ENCODE assay signal across 8 cellular contexts in the genomic region with DNA sequence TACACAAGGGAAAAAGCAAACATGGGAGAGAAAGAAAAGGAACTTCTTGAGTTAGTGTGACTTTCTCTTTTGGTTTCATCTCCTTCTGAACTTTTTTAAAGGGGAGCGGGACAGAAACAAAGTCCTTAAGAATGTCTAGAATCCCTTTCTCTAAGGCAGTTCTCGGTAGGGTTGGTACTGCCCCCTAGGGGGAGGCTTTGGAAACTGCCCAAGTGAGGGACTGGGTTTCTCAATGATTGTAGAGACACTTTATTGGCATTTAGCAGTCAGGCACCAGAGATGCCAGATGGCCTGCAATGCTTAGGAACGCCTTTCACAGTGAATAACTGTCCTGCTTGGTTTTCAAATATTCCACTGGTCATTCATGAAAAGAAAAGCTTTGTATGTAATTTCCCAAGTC.
DNase-seq lines count a peak whose midpoint lies in the region; ATAC-seq and TF ChIP-seq lines count a peak whose summit lies in the region.

No MANE protein-coding gene starts in this region.

- no peak for TF ChIP-seq POLR2A in uterus (IDR thresholded peaks at IDR 0.05)

- no peak overlapping the region for H3K4me3 ChIP-seq in OCI-LY3 (ENCODE audit: low read length)
- no peak overlapping the region for H3K4me3 ChIP-seq in uterus

- TF ChIP-seq CTCF in OCI-LY3 (IDR thresholded peaks at IDR 0.05; ENCODE audit: low read depth, low read length), result peak; percentile 57
- TF ChIP-seq CTCF in glutamatergic neuron (IDR thresholded peaks at IDR 0.05; ENCODE audit: partially characterized antibody, unreplicated experiment), result peak; percentile 90
- peak; percentile 78 for TF ChIP-seq CTCF in type B pancreatic cell (conservative IDR thresholded peaks at IDR 0.05)
- no peak for TF ChIP-seq CTCF in uterus (IDR thresholded peaks at IDR 0.05)

- no peaks in the 10 kb centered on the region for H4K20me1 ChIP-seq in OCI-LY3 (ENCODE audit: insufficient read depth, low read length)

- H3K9me3 ChIP-seq in OCI-LY3 (ENCODE audit: insufficient read depth, low read length) (no peaks in the 10 kb centered on the region), uterus (no peaks in the 10 kb centered on the region)

- H3K27me3 Mint-ChIP-seq in activated T-cell treated with anti-CD3 and anti-CD28 coated beads, Interleukin-2, amount 50 U/mL, for 72 hours (ENCODE audit: low read depth), result no peaks in the 10 kb centered on the region
- H3K27me3 Mint-ChIP-seq in activated T-cell treated with anti-CD3 and anti-CD28 coated beads, Interleukin-2, amount 50 U/mL, for 4 hours (ENCODE audit: low read depth), result no peaks in the 10 kb centered on the region
- no peaks in the 10 kb centered on the region for H3K27me3 Mint-ChIP-seq in glutamatergic neuron (ENCODE audit: unreplicated experiment)
- H3K27me3 Mint-ChIP-seq in type B pancreatic cell, result peaks cover 8% of the 10 kb centered on the region

- H3K4me1 ChIP-seq in OCI-LY3 (ENCODE audit: low read length), result no peaks in the 10 kb centered on the region
- H3K4me1 ChIP-seq in uterus, result no peaks in the 10 kb centered on the region

- ATAC-seq in activated T-cell treated with anti-CD3 and anti-CD28 coated beads, Interleukin-2, amount 50 U/mL, for 72 hours (replicated peaks in 1 of 2), result no peak
- no peak for ATAC-seq in activated T-cell treated with anti-CD3 and anti-CD28 coated beads, Interleukin-2, amount 50 U/mL, for 4 hours
- peak; percentile 48 for ATAC-seq in HG02763 (IDR thresholded peaks at IDR 0.05; ENCODE audit: unreplicated experiment)

- H3K9me3 Mint-ChIP-seq in activated T-cell treated with anti-CD3 and anti-CD28 coated beads, Interleukin-2, amount 50 U/mL, for 72 hours, result peaks cover 0 to under 1% of the 10 kb centered on the region in 2 donors
- no peaks in the 10 kb centered on the region for H3K9me3 Mint-ChIP-seq in activated T-cell treated with anti-CD3 and anti-CD28 coated beads, Interleukin-2, amount 50 U/mL, for 4 hours
- H3K9me3 Mint-ChIP-seq in glutamatergic neuron (ENCODE audit: unreplicated experiment) (no peaks in the 10 kb centered on the region), type B pancreatic cell (no peaks in the 10 kb centered on the region)

- H3K27me3 ChIP-seq in OCI-LY3 (ENCODE audit: low read depth, low read length), result no peaks in the 10 kb centered on the region; the same call in 1 of the 2 replicates
- H3K27me3 ChIP-seq in uterus, result no peaks in the 10 kb centered on the region

- no peaks in the 10 kb centered on the region for H3K4me1 Mint-ChIP-seq in activated T-cell treated with anti-CD3 and anti-CD28 coated beads, Interleukin-2, amount 50 U/mL, for 72 hours (ENCODE audit: low read depth)
- no peaks in the 10 kb centered on the region for H3K4me1 Mint-ChIP-seq in activated T-cell treated with anti-CD3 and anti-CD28 coated beads, Interleukin-2, amount 50 U/mL, for 4 hours (ENCODE audit: low read depth)
- H3K4me1 Mint-ChIP-seq in glutamatergic neuron (ENCODE audit: low read depth, unreplicated experiment), result peaks cover 7% of the 10 kb centered on the region
- no peaks in the 10 kb centered on the region for H3K4me1 Mint-ChIP-seq in type B pancreatic cell (ENCODE audit: unreplicated experiment)

- H3K9ac ChIP-seq in OCI-LY3 (ENCODE audit: low read length), result no peak overlapping the region

- no peaks in the 10 kb centered on the region for H3K36me3 Mint-ChIP-seq in activated T-cell treated with anti-CD3 and anti-CD28 coated beads, Interleukin-2, amount 50 U/mL, for 72 hours (ENCODE audit: insufficient read depth in 2 of 2)
- H3K36me3 Mint-ChIP-seq in activated T-cell treated with anti-CD3 and anti-CD28 coated beads, Interleukin-2, amount 50 U/mL, for 4 hours (ENCODE audit: insufficient read depth), result no peaks in the 10 kb centered on the region
- H3K36me3 Mint-ChIP-seq in glutamatergic neuron (ENCODE audit: unreplicated experiment) (no peaks in the 10 kb centered on the region), type B pancreatic cell (no peaks in the 10 kb centered on the region)

- H3K4me3 Mint-ChIP-seq in activated T-cell treated with anti-CD3 and anti-CD28 coated beads, Interleukin-2, amount 50 U/mL, for 72 hours, result no peak overlapping the region
- H3K4me3 Mint-ChIP-seq in activated T-cell treated with anti-CD3 and anti-CD28 coated beads, Interleukin-2, amount 50 U/mL, for 4 hours, result no peak overlapping the region
- H3K4me3 Mint-ChIP-seq in glutamatergic neuron (ENCODE audit: unreplicated experiment), result no peak overlapping the region
- H3K4me3 Mint-ChIP-seq in type B pancreatic cell, result no peak overlapping the region

- H3K27ac ChIP-seq in OCI-LY3 (ENCODE audit: low read length), result no peak overlapping the region
- no peak overlapping the region for H3K27ac ChIP-seq in uterus

- H3K79me2 ChIP-seq in OCI-LY3 (ENCODE audit: low read length), result no peaks in the 10 kb centered on the region

- H3K36me3 ChIP-seq in OCI-LY3 (replicated peaks; ENCODE audit: low read depth, low read length) (no peaks in the 10 kb centered on the region), uterus (no peaks in the 10 kb centered on the region)

- DNase-seq in activated T-cell treated with anti-CD3 and anti-CD28 coated beads, Interleukin-2, amount 50 U/mL, for 72 hours, result peak; percentile 6 to 26
- DNase-seq in activated T-cell treated with anti-CD3 and anti-CD28 coated beads, Interleukin-2, amount 50 U/mL, for 4 hours, result no peak
- DNase-seq in glutamatergic neuron, result peak; percentile 81
- DNase-seq in type B pancreatic cell (ENCODE audit: extremely low spot score, unreplicated experiment), result no peak
- DNase-seq in SW480 (ENCODE audit: low spot score), result no peak
- no peak for DNase-seq in uterus

- no peak overlapping the region for H2AFZ ChIP-seq in OCI-LY3 (ENCODE audit: low read depth, low read length)

- H3K27ac Mint-ChIP-seq in activated T-cell treated with anti-CD3 and anti-CD28 coated beads, Interleukin-2, amount 50 U/mL, for 72 hours, result no peak overlapping the region
- H3K27ac Mint-ChIP-seq in glutamatergic neuron (ENCODE audit: unreplicated experiment) (no peak overlapping the region), type B pancreatic cell (no peak overlapping the region)

- intact Hi-C loops in uterus (cut with DNase I; ENCODE audit: low total_unique reads), result no loop called here

- 0 out of 2 replicates have a peak overlapping the region, but pooled peaks have one; percentile 23 for H3K4me2 ChIP-seq in OCI-LY3 (ENCODE audit: low read length)

Comparison
In these comparisons a context has a peak if more than half of its experiments do, and no peak if none do; other contexts are left out.
1. DNase-seq: peak in activated T-cell treated with anti-CD3 and anti-CD28 coated beads, Interleukin-2, amount 50 U/mL, for 72 hours (2 of 2) and glutamatergic neuron (single experiment); none in activated T-cell treated with anti-CD3 and anti-CD28 coated beads, Interleukin-2, amount 50 U/mL, for 4 hours (single experiment), type B pancreatic cell (single experiment), SW480 (single experiment) and uterus (0 of 2).
2. CTCF ChIP-seq: peak in OCI-LY3 (single experiment), glutamatergic neuron (single experiment) and type B pancreatic cell (single experiment); none in uterus (0 of 4).